ENCODE assay signal across 8 cellular contexts in the genomic region with DNA sequence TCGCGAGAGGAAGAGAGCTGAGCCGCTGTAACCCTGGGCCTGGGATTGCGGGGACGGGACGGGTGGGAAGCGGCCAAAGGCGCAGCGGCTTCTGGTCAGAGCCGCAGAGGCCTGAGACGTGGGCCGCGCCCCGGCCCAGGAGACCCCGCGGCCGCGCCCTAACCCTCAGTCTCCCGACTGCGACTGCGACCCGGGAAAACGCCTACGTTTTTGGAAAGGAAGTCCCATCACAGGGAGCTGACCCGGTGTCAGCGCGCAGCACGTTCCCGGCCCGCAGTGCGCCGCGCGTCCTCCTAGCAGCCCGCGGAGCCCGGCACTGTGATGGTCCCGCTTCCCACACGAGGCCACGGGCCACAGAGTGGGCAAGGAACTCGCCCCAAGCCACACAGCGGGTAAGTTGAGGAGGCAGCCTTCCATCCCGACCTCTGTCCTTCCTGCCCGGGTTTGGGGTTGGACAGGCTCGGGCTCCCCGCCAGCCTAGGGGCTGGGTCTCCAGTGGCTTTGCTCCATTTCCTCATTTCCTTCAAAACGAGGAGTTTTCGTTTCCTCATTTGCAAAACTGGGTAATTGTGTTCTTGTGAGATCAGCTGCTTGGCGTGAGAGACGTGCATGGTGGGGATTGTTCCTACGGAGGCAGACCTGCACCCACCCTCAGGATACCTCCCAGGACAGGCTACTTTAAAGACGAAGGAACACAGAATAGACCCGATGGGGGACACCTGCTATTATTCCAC. TPM values are rescaled to one million over a fixed set of nuclear protein-coding genes. Genes with fewer than 3 reads are reported as not detected.
DNase-seq lines count a peak whose midpoint lies in the region; ATAC-seq and TF ChIP-seq lines count a peak whose summit lies in the region.

No MANE protein-coding gene starts in this region.

- no peak for TF ChIP-seq CTCF in progenitor cell of endocrine pancreas (IDR thresholded peaks at IDR 0.05; ENCODE audit: unreplicated experiment)

- H3K9me3 Mint-ChIP-seq in progenitor cell of endocrine pancreas (ENCODE audit: low read depth): peaks cover 4% of the 10 kb centered on the region

- H3K36me3 Mint-ChIP-seq in progenitor cell of endocrine pancreas (ENCODE audit: insufficient read depth): no peaks in the 10 kb centered on the region

- intact Hi-C loops in Right ventricle myocardium inferior (cut with DNase I): loop anchor here (5.0 kb wide), 3 partner anchors 50 to 140 kb away; partner anchors contain the start of genes KLHL7 and NUP42

- ATAC-seq in Right ventricle myocardium inferior (peak; percentile 77), HG03045 (IDR thresholded peaks at IDR 0.05; ENCODE audit: unreplicated experiment) (no peak), HG03135 (IDR thresholded peaks at IDR 0.05; ENCODE audit: unreplicated experiment) (no peak)

- no peak overlapping the region for H3K27ac Mint-ChIP-seq in progenitor cell of endocrine pancreas

- H3K4me3 Mint-ChIP-seq in progenitor cell of endocrine pancreas (ENCODE audit: low read depth): peak overlapping the region; percentile 48

- H3K27me3 Mint-ChIP-seq in progenitor cell of endocrine pancreas: peaks cover 47% of the 10 kb centered on the region

- DNase-seq in SKM-1 (lab: John Stamatoyannopoulos, UW; ENCODE audit: unreplicated experiment): peak; percentile 81
- peak; percentile 84 for DNase-seq in Right ventricle myocardium inferior (ENCODE audit: missing footprints)
- no peak for DNase-seq in progenitor cell of endocrine pancreas (ENCODE audit: low spot score, unreplicated experiment)
- DNase-seq in NCI-H1105 treated with DMSO at 0.1 percent for 48 hours (lab: John Stamatoyannopoulos, UW): no peak
- no peak for DNase-seq in cerebellar nuclear complex (lab: John Stamatoyannopoulos, UW)

- no peaks in the 10 kb centered on the region for H3K4me1 Mint-ChIP-seq in progenitor cell of endocrine pancreas (ENCODE audit: low read depth)

- peak overlapping the region; percentile 8; the same call in 1 of the 2 replicates for H3K4me3 ChIP-seq in GM08714 (ENCODE audit: low read length)

RNA-seq across cellular contexts. Expression of gene GPNMB, which starts 1.2 kb away (rescaled TPM):
- total RNA-seq in Right ventricle myocardium inferior (234 TPM), progenitor cell of endocrine pancreas (0.98 and 1.4 TPM in 2 replicates)

RNA-seq across cellular contexts. Expression of gene MALSU1, which starts 51.4 kb away (rescaled TPM):
- total RNA-seq in Right ventricle myocardium inferior (119 TPM), progenitor cell of endocrine pancreas (47.2 and 50.4 TPM in 2 replicates)

Comparison
In these comparisons a context has a peak if more than half of its experiments do, and no peak if none do; other contexts are left out.
1. DNase-seq: peak in SKM-1 (single experiment) and Right ventricle myocardium inferior (single experiment); none in progenitor cell of endocrine pancreas (single experiment), NCI-H1105 treated with DMSO at 0.1 percent for 48 hours (single experiment) and cerebellar nuclear complex (0 of 2).
2. RNA of gene GPNMB, which starts 1.2 kb away (total RNA-seq): 234 TPM in Right ventricle myocardium inferior (single experiment); 0.98 to 1.4 TPM in progenitor cell of endocrine pancreas; every median in the first group is over 10 times any median in the second.